Comparison of ENCODE assay signal across 8 cellular contexts in genomic region chr22:37316875-37317371, GRCh38. TPM values are rescaled to one million over a fixed set of nuclear protein-coding genes. Genes with fewer than 3 reads are reported as not detected.
DNase-seq lines count a peak whose midpoint lies in the region; ATAC-seq, FAIRE-seq and TF ChIP-seq lines count a peak whose summit lies in the region.

No MANE protein-coding gene starts in this region.

- no peak for TF ChIP-seq POLR2A in transverse colon (IDR thresholded peaks at IDR 0.05)

- no peaks in the 10 kb centered on the region for H3K4me1 ChIP-seq in pancreas
- H3K4me1 ChIP-seq in transverse colon: no peaks in the 10 kb centered on the region

- FAIRE-seq in pancreas (lab: Jason Lieb, UNC): no peak

- WGBS in pancreas, 2 donors: 21 to 27% methylated on average over 11 of the region's 11 CpGs
- WGBS in transverse colon (ENCODE audit: low coverage in 1 of 2), 2 donors: 31% methylated on average over 11 of the region's 11 CpGs; no CpG with 5 or more reads in 1 of the 2 donors

- TF ChIP-seq EP300 in transverse colon (IDR thresholded peaks at IDR 0.05; ENCODE audit: low read depth): no peak

- H3K36me3 ChIP-seq in pancreas: no peaks in the 10 kb centered on the region
- no peaks in the 10 kb centered on the region for H3K36me3 ChIP-seq in transverse colon

- no peaks in the 10 kb centered on the region for H3K27me3 ChIP-seq in pancreas
- no peaks in the 10 kb centered on the region for H3K27me3 ChIP-seq in transverse colon

- H3K9me3 ChIP-seq in pancreas (no peaks in the 10 kb centered on the region), transverse colon (no peaks in the 10 kb centered on the region)

- TF ChIP-seq CTCF in pancreas (IDR thresholded peaks at IDR 0.05): peak; percentile 58 to 81 (median 74)
- peak; percentile 76 to 94 (median 91) for TF ChIP-seq CTCF in transverse colon (IDR thresholded peaks at IDR 0.05)

- in situ Hi-C loops in SK-MEL-5 (cut with HindIII; ENCODE audit: low pct_unique_long_range_greater_than_20kb, low sequenced_read_pairs): no loop called here
- in situ Hi-C loops in transverse colon (cut with MboI; ENCODE audit: low pct_ligation_motif_present in 1 of 4, low pct_unique_long_range_greater_than_20kb in 1 of 4, low sequenced_read_pairs in 3 of 4): loop anchor here in 2 of 4 donors (10.0 kb wide), 2 partner anchors 118 to 138 kb away; no protein-coding TSS in a partner anchor

- peak; percentile 92 to 97 (median 94) for ATAC-seq in pancreas

- intact Hi-C loops in pancreas (cut with DNase I): loop anchor here (2.0 to 10.0 kb wide), 3 partner anchors 110 to 140 kb away; partner anchors contain the start of gene ELFN2 (in 1 of the 3)
- intact Hi-C loops in transverse colon (cut with DNase I; ENCODE audit: low total_unique reads): loop anchor here (2.0 kb wide), 1 partner anchor 140 kb away; no protein-coding TSS in a partner anchor

- no peak overlapping the region for H3K27ac ChIP-seq in pancreas
- no peak overlapping the region for H3K27ac ChIP-seq in transverse colon

- DNase-seq in DMS53 treated with DMSO at 0.1 percent for 48 hours (lab: John Stamatoyannopoulos, UW; ENCODE audit: unreplicated experiment): peak; percentile 11
- DNase-seq in Jurkat, Clone E6-1 (ENCODE audit: low read depth, low spot score): peak; percentile 59
- peak; percentile 91 for DNase-seq in SK-MEL-5 (ENCODE audit: low read depth, low spot score)
- peak; percentile 71 for DNase-seq in activated naive CD4-positive, alpha-beta T cell treated with Interleukin-2 at 50 U/mL for 16 hours
- DNase-seq in globus pallidus (ENCODE audit: low spot score): peak; percentile 59
- DNase-seq in pancreas: peak; percentile 65 to 88 (median 78)
- DNase-seq in transverse colon: peak; percentile 76
- no peak for DNase-seq in NCI-H1048 (lab: John Stamatoyannopoulos, UW)

- no peak overlapping the region for H3K4me3 ChIP-seq in Jurkat, Clone E6-1 (ENCODE audit: low read length)
- no peak overlapping the region for H3K4me3 ChIP-seq in pancreas
- H3K4me3 ChIP-seq in transverse colon: no peak overlapping the region

RNA-seq across cellular contexts. Expression of gene CYTH4, which starts 34.6 kb away (rescaled TPM):
- polyA plus RNA-seq in Jurkat, Clone E6-1 (2012; ENCODE audit: insufficient read depth, insufficient read length): 1.7 TPM
- 0.08 and 0.11 TPM in 2 replicates for total RNA-seq in SK-MEL-5 (2014; rRNA removed; shearing (Covaris generic))
- polyA plus RNA-seq in SK-MEL-5 (2015; cell fraction: cytosol; rRNA removed): not detected in 2 replicates
- not detected in 2 replicates for polyA plus RNA-seq in SK-MEL-5 (2015; cell fraction: nucleus; rRNA removed)
- 10 to 100 TPM in 2 of 6 donors, 1 to 10 TPM in 3, under 1 TPM in 1; 0.79 to 12.0 (median 3.4) TPM for total RNA-seq in pancreas
- polyA plus RNA-seq in pancreas: 1 to 10 TPM; 2.0 to 3.5 TPM
- total RNA-seq in transverse colon: 10 to 100 TPM in 2 of 4 donors, 1 to 10 TPM in 2; 1.4 to 26.9 (median 10.6) TPM
